ENCODE assay signal across 18 cellular contexts in genomic region chr6:113733386-113733785, GRCh38.
"Had no signal": no experiment of that assay in that cellular context is flagged by ENCODE, and none has a peak within 500 bp of the region (broad histone marks: within the 10 kb centered on the region; RNA-seq: fewer than 3 reads in every experiment).

No MANE protein-coding gene starts in this region.

- H3K4me3 ChIP-seq: ascending aorta, esophagus squamous epithelium, lung, suprapubic skin, transverse colon had no signal

- H3K36me3 Mint-ChIP-seq: activated naive CD4-positive, alpha-beta T cell treated with anti-CD3 and anti-CD28 coated beads, Interleukin-2, amount 50 U/mL, for 24 hours; natural killer cell had no signal

- ATAC-seq: natural killer cell; stimulated activated naive CD8-positive, alpha-beta T cell treated with anti-CD3 and anti-CD28 coated beads, Interleukin-15, amount 100 ng/mL, for 72 hours had no signal

- H3K4me1 Mint-ChIP-seq: activated naive CD4-positive, alpha-beta T cell treated with anti-CD3 and anti-CD28 coated beads, Interleukin-2, amount 50 U/mL, for 24 hours; natural killer cell had no signal

- H3K27ac Mint-ChIP-seq: activated naive CD4-positive, alpha-beta T cell treated with anti-CD3 and anti-CD28 coated beads, Interleukin-2, amount 50 U/mL, for 24 hours; natural killer cell; progenitor cell of endocrine pancreas; stimulated activated naive CD8-positive, alpha-beta T cell treated with anti-CD3 and anti-CD28 coated beads, Interleukin-15, amount 100 ng/mL, for 72 hours had no signal

- H3K4me3 Mint-ChIP-seq: activated naive CD4-positive, alpha-beta T cell treated with anti-CD3 and anti-CD28 coated beads, Interleukin-2, amount 50 U/mL, for 24 hours; natural killer cell; stimulated activated naive CD8-positive, alpha-beta T cell treated with anti-CD3 and anti-CD28 coated beads, Interleukin-15, amount 100 ng/mL, for 72 hours had no signal

- H3K27ac ChIP-seq: ascending aorta, esophagus squamous epithelium, suprapubic skin had no signal

- H3K9me3 Mint-ChIP-seq: stimulated activated naive CD8-positive, alpha-beta T cell treated with anti-CD3 and anti-CD28 coated beads, Interleukin-15, amount 100 ng/mL, for 72 hours had no signal

- H3K36me3 ChIP-seq: ascending aorta, esophagus squamous epithelium, suprapubic skin, transverse colon, WERI-Rb-1 had no signal

- H3K27me3 Mint-ChIP-seq: progenitor cell of endocrine pancreas had no signal

- DNase-seq: activated CD4-positive, alpha-beta T cell treated with anti-CD3 and anti-CD28 coated beads, Interleukin-2, amount 50 U/mL, for 48 hours; activated gamma-delta T cell; cerebellar nuclear complex; effector CD4-positive, alpha-beta T cell; esophagus squamous epithelium; natural killer cell; small intestine; stimulated activated CD4-positive, alpha-beta T cell treated with anti-CD3 and anti-CD28 coated beads, Interleukin-15, amount 100 ng/mL, for 24 hours; stimulated activated CD4-positive, alpha-beta T cell treated with anti-CD3 and anti-CD28 coated beads, Interleukin-2, amount 100 ng/mL, for 48 hours; stimulated activated naive CD8-positive, alpha-beta T cell treated with anti-CD3 and anti-CD28 coated beads, Interleukin-15, amount 100 ng/mL, for 72 hours; T-helper 2 cell; transverse colon; WERI-Rb-1 had no signal

- H3K27me3 ChIP-seq: ascending aorta, esophagus squamous epithelium, suprapubic skin, transverse colon had no signal

- H3K9me3 ChIP-seq: ascending aorta, esophagus squamous epithelium, suprapubic skin, transverse colon had no signal
